8 cellular contexts compared by ENCODE assay signal in genomic region chr16:8868272-8869211, GRCh38. TPM values are rescaled to one million over a fixed set of nuclear protein-coding genes. Genes with fewer than 3 reads are reported as not detected.
DNase-seq lines count a peak whose midpoint lies in the region; ATAC-seq and TF ChIP-seq lines count a peak whose summit lies in the region.

CARHSP1 (minus strand) TSS chr16:8869006; CDS start chr16:8859328, 9,678 bp downstream.

- TF ChIP-seq CTCF in GM12865 (IDR thresholded peaks at IDR 0.05; ENCODE audit: insufficient read depth, low read depth, low read length, missing control alignments), result no peak
- TF ChIP-seq CTCF in type B pancreatic cell (conservative IDR thresholded peaks at IDR 0.05), result no peak

- peak within 1 kb of the TSS; percentile 97 for H3K27ac Mint-ChIP-seq in type B pancreatic cell

- H3K9me3 Mint-ChIP-seq in type B pancreatic cell, result no peaks in the 10 kb centered on the region

- intact Hi-C loops in Right ventricle myocardium superior (cut with DNase I), result no loop called here

- no peaks in the 10 kb centered on the region for H3K27me3 Mint-ChIP-seq in type B pancreatic cell

- H3K4me1 Mint-ChIP-seq in type B pancreatic cell (ENCODE audit: unreplicated experiment), result peaks cover 44% of the 10 kb centered on the region

- peak within 1 kb of the TSS; percentile 77 for H3K4me3 ChIP-seq in GM12865 (ENCODE audit: low read depth, low read length)

- DNase-seq in GM12865 (ENCODE audit: low read depth), result peak; percentile 97
- DNase-seq in NCI-H128 (lab: John Stamatoyannopoulos, UW; ENCODE audit: unreplicated experiment), result peak; percentile 59
- DNase-seq in SW 1271 (lab: John Stamatoyannopoulos, UW), result peak; percentile 70 to 80
- peak; percentile 69 for DNase-seq in activated naive CD8-positive, alpha-beta T cell treated with anti-CD3 and anti-CD28 coated beads, Interleukin-2, amount 50 U/mL, for 16 hours (ENCODE audit: low read depth, low spot score)
- DNase-seq in Right ventricle myocardium superior, result peak; percentile 91
- DNase-seq in pons (ENCODE audit: low spot score), result peak; percentile 86
- peak; percentile 88 for DNase-seq in type B pancreatic cell (ENCODE audit: extremely low spot score, unreplicated experiment)

- no peaks in the 10 kb centered on the region for H3K36me3 Mint-ChIP-seq in type B pancreatic cell

- H3K4me3 Mint-ChIP-seq in type B pancreatic cell, result peak within 1 kb of the TSS; percentile 95

- ATAC-seq in HG02678 (IDR thresholded peaks at IDR 0.05; ENCODE audit: unreplicated experiment) (peak; percentile 68), Right ventricle myocardium superior (ENCODE audit: poor library complexity) (peak; percentile 93)

RNA-seq across cellular contexts. Expression of gene CARHSP1, which starts in this region (rescaled TPM):
- total RNA-seq in Right ventricle myocardium superior (26.0 TPM), type B pancreatic cell (ENCODE audit: low replicate concordance) (84.6 and 88.0 TPM in 2 replicates)

Comparison
In these comparisons a context has a peak if more than half of its experiments do, and no peak if none do; other contexts are left out.
1. Peak in every context shown above with its lines: DNase-seq, ATAC-seq and H3K4me3 ChIP-seq.